In the genomic region with DNA sequence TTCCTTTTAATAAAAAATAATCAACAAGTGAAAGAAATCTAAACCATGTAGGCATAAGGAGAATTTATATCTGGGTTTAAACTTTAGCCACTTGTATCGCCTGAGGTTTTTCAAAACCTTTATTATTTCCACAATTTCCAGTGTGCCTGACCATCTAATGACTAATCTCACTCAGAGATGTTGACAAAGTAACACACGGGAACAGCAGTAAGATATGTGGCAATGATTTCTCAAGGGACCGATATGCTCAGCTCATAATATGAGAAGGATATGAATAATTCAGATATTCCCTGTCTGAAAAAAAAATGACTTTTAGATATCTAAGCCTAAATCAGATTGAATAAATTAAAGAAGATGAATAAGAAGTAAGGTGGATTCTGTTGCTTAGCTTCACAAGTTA, we compare ENCODE assay signal across 20 cellular contexts. TPM values are rescaled to one million over a fixed set of nuclear protein-coding genes. Genes with fewer than 3 reads are reported as not detected.
DNase-seq lines count a peak whose midpoint lies in the region; ATAC-seq and TF ChIP-seq lines count a peak whose summit lies in the region.
"Had no signal": no experiment of that assay in that cellular context is flagged by ENCODE, and none has a peak within 500 bp of the region (broad histone marks: within the 10 kb centered on the region; RNA-seq: fewer than 3 reads in every experiment).

No MANE protein-coding gene starts in this region.

- H3K27me3 Mint-ChIP-seq in natural killer cell (ENCODE audit: low read depth in 2 of 2), result no peaks in the 10 kb centered on the region
- H3K27me3 Mint-ChIP-seq in natural killer cell treated with Interleukin-12 subunit alpha and Interleukin-12 subunit beta and Interleukin-15 and Interleukin-18, amount 100 ng/mL, for 72 hours, result no peaks in the 10 kb centered on the region

- WGBS in body of pancreas, 2 donors, result 18 to 23% methylated on average over 3 of the region's 3 CpGs

- TF ChIP-seq CTCF in natural killer cell (IDR thresholded peaks at IDR 0.05), result no peak
- TF ChIP-seq CTCF in body of pancreas (IDR thresholded peaks at IDR 0.05), result no peak
- no peak for TF ChIP-seq CTCF in BE2C (IDR thresholded peaks at IDR 0.05; ENCODE audit: low read depth, low read length)

- no peaks in the 10 kb centered on the region for H3K36me3 Mint-ChIP-seq in natural killer cell
- H3K36me3 Mint-ChIP-seq in natural killer cell treated with Interleukin-12 subunit alpha and Interleukin-12 subunit beta and Interleukin-15 and Interleukin-18, amount 100 ng/mL, for 72 hours, result no peaks in the 10 kb centered on the region

- no peaks in the 10 kb centered on the region for H3K36me3 ChIP-seq in body of pancreas (replicated peaks in 1 of 2; ENCODE audit: insufficient read depth in 1 of 2, low read depth in 2 of 2)
- no peaks in the 10 kb centered on the region for H3K36me3 ChIP-seq in mucosa of stomach (ENCODE audit: control insufficient read depth, insufficient read depth, low read length)
- H3K36me3 ChIP-seq in BE2C, result no peaks in the 10 kb centered on the region
- H3K36me3 ChIP-seq: SJSA1 had no signal

- H3K4me1 ChIP-seq in body of pancreas (peaks cover 88% of the 10 kb centered on the region), mucosa of stomach (ENCODE audit: control insufficient read depth, insufficient read depth, low read length) (peaks cover 44% of the 10 kb centered on the region), BE2C (no peaks in the 10 kb centered on the region)
- H3K4me1 ChIP-seq: SJSA1 had no signal

- ATAC-seq in natural killer cell (no peak), body of pancreas (peak; percentile 34), HG02852 (IDR thresholded peaks at IDR 0.05; ENCODE audit: unreplicated experiment) (no peak)
- no peak for ATAC-seq in natural killer cell treated with Interleukin-12 subunit alpha and Interleukin-12 subunit beta and Interleukin-15 and Interleukin-18, amount 100 ng/mL, for 72 hours
- ATAC-seq: HepG2 had no signal

- peak overlapping the region; percentile 7 to 19 for H3K27ac Mint-ChIP-seq in natural killer cell
- H3K27ac Mint-ChIP-seq in natural killer cell treated with Interleukin-12 subunit alpha and Interleukin-12 subunit beta and Interleukin-15 and Interleukin-18, amount 100 ng/mL, for 72 hours, result peak overlapping the region in 1 of 2 donors; percentile 25

- H3K4me3 Mint-ChIP-seq in natural killer cell, result no peak overlapping the region
- H3K4me3 Mint-ChIP-seq in natural killer cell treated with Interleukin-12 subunit alpha and Interleukin-12 subunit beta and Interleukin-15 and Interleukin-18, amount 100 ng/mL, for 72 hours, result no peak overlapping the region

- H3K9me3 ChIP-seq in body of pancreas (no peaks in the 10 kb centered on the region), mucosa of stomach (ENCODE audit: control insufficient read depth, low read length) (no peaks in the 10 kb centered on the region), BE2C (no peaks in the 10 kb centered on the region)
- H3K9me3 ChIP-seq: SJSA1 had no signal

- peak overlapping the region; percentile 2 for H3K9ac ChIP-seq in mucosa of stomach (ENCODE audit: low read length)
- H3K9ac ChIP-seq: GM23248 had no signal

- DNase-seq in natural killer cell (no peak), body of pancreas (no peak), BE2C (no peak), Ammon's horn (ENCODE audit: low spot score) (no peak)
- DNase-seq in natural killer cell treated with Interleukin-12 subunit alpha and Interleukin-12 subunit beta and Interleukin-15 and Interleukin-18, amount 100 ng/mL, for 72 hours (ENCODE audit: low spot score), result no peak
- DNase-seq: DMS53, GM23248, Kasumi-1, NCI-H446, NCI-H524 treated with DMSO at 0.1 percent for 48 hours, NCI-H774, Right ventricle myocardium superior, RPMI8226 had no signal

- H3K4me1 Mint-ChIP-seq in natural killer cell, result peaks cover 79 to 94% of the 10 kb centered on the region in 2 donors
- peaks cover 61 to 67% of the 10 kb centered on the region in 2 donors for H3K4me1 Mint-ChIP-seq in natural killer cell treated with Interleukin-12 subunit alpha and Interleukin-12 subunit beta and Interleukin-15 and Interleukin-18, amount 100 ng/mL, for 72 hours (ENCODE audit: low read depth in 2 of 2)

- H3K4me3 ChIP-seq in body of pancreas, result no peak overlapping the region
- no peak overlapping the region for H3K4me3 ChIP-seq in mucosa of stomach (ENCODE audit: low read length)
- no peak overlapping the region for H3K4me3 ChIP-seq in BE2C (ENCODE audit: low read depth, low read length)
- H3K4me3 ChIP-seq: GM23248, SJSA1 had no signal

- TF ChIP-seq POLR2A in body of pancreas (IDR thresholded peaks at IDR 0.05), result no peak

- intact Hi-C loops in natural killer cell (cut with micrococcal nuclease) (no loop called here), body of pancreas (cut with DNase I) (no loop called here)

- H3K27ac ChIP-seq in body of pancreas, result peak overlapping the region; percentile 61 to 80 (median 74)
- H3K27ac ChIP-seq: GM23248, SJSA1 had no signal

- no peaks in the 10 kb centered on the region for H3K9me3 Mint-ChIP-seq in natural killer cell
- H3K9me3 Mint-ChIP-seq in natural killer cell treated with Interleukin-12 subunit alpha and Interleukin-12 subunit beta and Interleukin-15 and Interleukin-18, amount 100 ng/mL, for 72 hours, result no peaks in the 10 kb centered on the region

- no peaks in the 10 kb centered on the region for H3K27me3 ChIP-seq in body of pancreas
- H3K27me3 ChIP-seq in mucosa of stomach (ENCODE audit: control insufficient read depth, insufficient read depth, low read length), result no peaks in the 10 kb centered on the region
- no peaks in the 10 kb centered on the region; the same call in 1 of the 2 replicates for H3K27me3 ChIP-seq in BE2C
- H3K27me3 ChIP-seq: SJSA1 had no signal

RNA-seq across cellular contexts. Expression of a gene that starts 43.5 kb away (rescaled TPM):
- total RNA-seq in natural killer cell (10 to 100 TPM in 2 of 3 donors, 1 to 10 TPM in 1; 6.8 to 11.6 (median 10.3) TPM), body of pancreas (10 to 100 TPM; 16.2 to 27.5 TPM)
- total RNA-seq in natural killer cell treated with Interleukin-12 subunit alpha and Interleukin-12 subunit beta and Interleukin-15 and Interleukin-18, amount 100 ng/mL, for 72 hours, result 1 to 10 TPM in 1 of 2 donors, under 1 TPM in 1; 0.93 to 2.6 TPM
- not detected for polyA plus RNA-seq in BE2C (2012; ENCODE audit: insufficient read depth, insufficient read length, low read depth)
- total RNA-seq: G401, GM23248, HepG2, M059J, SJSA1 had no signal
- polyA plus RNA-seq: BJ, GM23248 had no signal
